In the genomic region with DNA sequence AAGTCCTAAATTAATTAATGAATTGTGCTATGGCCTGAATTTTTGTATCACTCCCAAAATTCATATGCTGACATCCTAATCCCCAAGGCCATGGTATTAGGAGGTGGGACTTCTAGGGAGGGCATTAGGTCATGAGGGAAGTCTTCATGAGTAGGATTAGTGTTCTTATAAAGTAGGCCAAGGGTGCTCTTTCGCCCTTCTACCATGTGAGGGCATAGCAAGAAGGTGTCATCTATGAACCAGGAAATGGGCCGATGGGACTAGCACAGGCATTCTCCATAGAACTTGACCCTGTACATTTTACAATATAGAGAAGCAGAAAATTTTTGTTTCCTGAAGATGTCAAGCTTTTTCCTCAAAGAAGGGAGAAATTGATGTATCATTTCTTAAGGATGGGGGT, we compare ENCODE assay signal across 10 cellular contexts. TPM values are rescaled to one million over a fixed set of nuclear protein-coding genes. Genes with fewer than 3 reads are reported as not detected.
DNase-seq lines count a peak whose midpoint lies in the region; ATAC-seq and TF ChIP-seq lines count a peak whose summit lies in the region.
"Had no signal": no experiment of that assay in that cellular context is flagged by ENCODE, and none has a peak within 500 bp of the region (broad histone marks: within the 10 kb centered on the region; RNA-seq: fewer than 3 reads in every experiment).

No MANE protein-coding gene starts in this region.

- no peak overlapping the region for H3K9ac ChIP-seq in endodermal cell (ENCODE audit: extremely low read depth, low read length, poor library complexity, severe bottlenecking)

- ATAC-seq in HG02623 (IDR thresholded peaks at IDR 0.05; ENCODE audit: unreplicated experiment) (peak; percentile 85), heart left ventricle (no peak)

- H3K4me3 ChIP-seq in endodermal cell (ENCODE audit: low read length): no peak overlapping the region
- H3K4me3 ChIP-seq in sigmoid colon: no peak overlapping the region
- H3K4me3 ChIP-seq in suprapubic skin: no peak overlapping the region
- H3K4me3 ChIP-seq in heart left ventricle: no peak overlapping the region
- H3K4me3 ChIP-seq: SJSA1 had no signal

- TF ChIP-seq POLR2A in sigmoid colon (IDR thresholded peaks at IDR 0.05): no peak
- no peak for TF ChIP-seq POLR2A in suprapubic skin (IDR thresholded peaks at IDR 0.05)
- no peak for TF ChIP-seq POLR2A in heart left ventricle (IDR thresholded peaks at IDR 0.05)

- H3K4me1 ChIP-seq in endodermal cell (ENCODE audit: control insufficient read depth, insufficient read depth, low read length): no peaks in the 10 kb centered on the region
- no peaks in the 10 kb centered on the region for H3K4me1 ChIP-seq in sigmoid colon
- H3K4me1 ChIP-seq in suprapubic skin: no peaks in the 10 kb centered on the region
- no peaks in the 10 kb centered on the region for H3K4me1 ChIP-seq in heart left ventricle
- H3K4me1 ChIP-seq: SJSA1 had no signal

- H3K27ac Mint-ChIP-seq in endodermal cell: no peak overlapping the region
- H3K27ac Mint-ChIP-seq: activated T-helper 2 cell treated with anti-CD3 and anti-CD28 coated beads, Interferon-gamma antibody, Interleukin-2, Interleukin-4, amounts not matched to agents 10 μg/mL and 5 μg/mL and 100 μg/mL, durations not matched to agents 14 hours and 24 hours and 36 hours had no signal

- peaks cover 4% of the 10 kb centered on the region for H3K36me3 ChIP-seq in endodermal cell (ENCODE audit: control insufficient read depth, insufficient read depth, low read length)
- H3K36me3 ChIP-seq in sigmoid colon: no peaks in the 10 kb centered on the region
- H3K36me3 ChIP-seq in suprapubic skin: no peaks in the 10 kb centered on the region
- no peaks in the 10 kb centered on the region for H3K36me3 ChIP-seq in heart left ventricle
- H3K36me3 ChIP-seq: SJSA1 had no signal

- TF ChIP-seq EP300 in sigmoid colon (IDR thresholded peaks at IDR 0.05) (no peak), suprapubic skin (IDR thresholded peaks at IDR 0.05) (no peak)

- H3K27ac ChIP-seq in endodermal cell (ENCODE audit: low read depth, low read length) (no peak overlapping the region), sigmoid colon (no peak overlapping the region), suprapubic skin (no peak overlapping the region), heart left ventricle (no peak overlapping the region)
- H3K27ac ChIP-seq: SJSA1 had no signal

- no peaks in the 10 kb centered on the region for H3K27me3 ChIP-seq in endodermal cell (ENCODE audit: control insufficient read depth, insufficient read depth, low read length, poor library complexity, severe bottlenecking)
- H3K27me3 ChIP-seq in sigmoid colon: no peaks in the 10 kb centered on the region
- no peaks in the 10 kb centered on the region for H3K27me3 ChIP-seq in suprapubic skin
- H3K27me3 ChIP-seq in heart left ventricle: no peaks in the 10 kb centered on the region
- H3K27me3 ChIP-seq: SJSA1 had no signal

- H3K4me3 Mint-ChIP-seq in endodermal cell: no peak overlapping the region

- 78% methylated on average over 2 of the region's 2 CpGs; no CpG with 5 or more reads in 1 of the 2 experiments for WGBS in endodermal cell (ENCODE audit: insufficient coverage in 1 of 2, insufficient read length in 1 of 2), 2 experiments
- 53 to 77% methylated on average over 2 of the region's 2 CpGs for WGBS in sigmoid colon, 2 donors
- WGBS in suprapubic skin: 88% methylated on average over 2 of the region's 2 CpGs
- WGBS in heart left ventricle, 4 donors: 57 to 80% (median 65%) methylated on average over 2 of the region's 2 CpGs

- H3K9me3 ChIP-seq in endodermal cell (ENCODE audit: control insufficient read depth, low read length) (peaks cover 4% of the 10 kb centered on the region), sigmoid colon (no peaks in the 10 kb centered on the region), suprapubic skin (no peaks in the 10 kb centered on the region), heart left ventricle (no peaks in the 10 kb centered on the region)
- H3K9me3 ChIP-seq: SJSA1 had no signal

- intact Hi-C loops in sigmoid colon (cut with DNase I): no loop called here
- intact Hi-C loops in heart left ventricle (cut with DNase I): loop anchor here in 1 of 10 donors (10.0 kb wide), 1 partner anchor 78 kb away; no protein-coding TSS in a partner anchor

- TF ChIP-seq CTCF in endodermal cell (conservative IDR thresholded peaks at IDR 0.05) (peak; percentile 91), sigmoid colon (IDR thresholded peaks at IDR 0.05) (no peak), suprapubic skin (IDR thresholded peaks at IDR 0.05) (no peak), heart left ventricle (IDR thresholded peaks at IDR 0.05) (no peak)

- H3K36me3 Mint-ChIP-seq in endodermal cell (ENCODE audit: low read depth): peaks cover 10% of the 10 kb centered on the region

- peaks cover 6% of the 10 kb centered on the region for H3K4me1 Mint-ChIP-seq in endodermal cell

- H3K9me3 Mint-ChIP-seq in endodermal cell: peaks cover 5% of the 10 kb centered on the region
- H3K9me3 Mint-ChIP-seq: activated T-helper 2 cell treated with anti-CD3 and anti-CD28 coated beads, Interferon-gamma antibody, Interleukin-2, Interleukin-4, amounts not matched to agents 10 μg/mL and 5 μg/mL and 100 μg/mL, durations not matched to agents 14 hours and 24 hours and 36 hours had no signal

- peak; percentile 0 for DNase-seq in ELR (ENCODE audit: low read depth)
- peak; percentile 14 for DNase-seq in NCI-H1105 treated with DMSO at 0.1 percent for 48 hours (lab: John Stamatoyannopoulos, UW)
- DNase-seq in endodermal cell: peak; percentile 69
- no peak for DNase-seq in sigmoid colon
- no peak for DNase-seq in hepatic stellate cell (ENCODE audit: low spot score)
- no peak for DNase-seq in suprapubic skin (ENCODE audit: low spot score in 2 of 2)
- DNase-seq in heart left ventricle: no peak

- H3K27me3 Mint-ChIP-seq in endodermal cell (ENCODE audit: insufficient read depth): no peaks in the 10 kb centered on the region

RNA-seq across cellular contexts. Expression of gene SYT10, which starts 12.5 kb away (rescaled TPM):
- total RNA-seq in endodermal cell (10 to 100 TPM; 10.2 to 10.6 TPM), sigmoid colon (1 to 10 TPM in 3 of 4 donors, under 1 TPM in 1; 0.49 to 6.9 (median 4.2) TPM), suprapubic skin (not detected), heart left ventricle (not detected)
- polyA plus RNA-seq in endodermal cell (2013, experiment 1 of 2): 1.2 TPM
- 1.2 TPM for polyA plus RNA-seq in endodermal cell (2013, experiment 2 of 2)
- polyA plus RNA-seq in sigmoid colon (under 1 TPM in 1 of 3 donors, not detected in 2; 0.13 TPM), heart left ventricle (not detected)
- total RNA-seq: activated T-helper 2 cell treated with anti-CD3 and anti-CD28 coated beads, Interferon-gamma antibody, Interleukin-2, Interleukin-4, amounts not matched to agents 10 μg/mL and 5 μg/mL and 100 μg/mL, durations not matched to agents 14 hours and 24 hours and 36 hours; SJSA1 had no signal

Comparison
In these comparisons a context has a peak if more than half of its experiments do, and no peak if none do; other contexts are left out.
1. DNase-seq: peak in ELR (single experiment), NCI-H1105 treated with DMSO at 0.1 percent for 48 hours (single experiment) and endodermal cell (single experiment); none in sigmoid colon (single experiment), hepatic stellate cell (single experiment), suprapubic skin (0 of 2) and heart left ventricle (0 of 5).